Comparison of ENCODE assay signal across 8 cellular contexts in genomic region chr5:134905246-134905996, GRCh38. TPM values are rescaled to one million over a fixed set of nuclear protein-coding genes. Genes with fewer than 3 reads are reported as not detected.
A peak's percentile ranks its signal among the peaks of the same experiment; 100 is the strongest.
DNase-seq lines count a peak whose midpoint lies in the region; ATAC-seq and TF ChIP-seq lines count a peak whose summit lies in the region.

No MANE protein-coding gene starts in this region.

- no peak for TF ChIP-seq POLR2A in testis (IDR thresholded peaks at IDR 0.05)

- no peaks in the 10 kb centered on the region for H3K36me3 ChIP-seq in testis (ENCODE audit: low read depth, missing control alignments)

- H3K4me1 ChIP-seq in testis: no peaks in the 10 kb centered on the region

- DNase-seq in DMS79 (lab: John Stamatoyannopoulos, UW): peak; percentile 31
- peak; percentile 79 for DNase-seq in Jurkat, Clone E6-1 (ENCODE audit: low read depth, low spot score)
- DNase-seq in SHP77 (lab: John Stamatoyannopoulos, UW): peak; percentile 54 to 64
- peak; percentile 22 for DNase-seq in activated gamma-delta T cell treated with anti-CD3 and anti-CD28 coated beads, Interleukin-2, amount 50 U/mL, for 16 hours (ENCODE audit: low read depth)
- DNase-seq in foreskin melanocyte: peak; percentile 77
- DNase-seq in non-pigmented ciliary epithelial cell (ENCODE audit: low read depth): peak; percentile 23
- peak; percentile 71 for DNase-seq in testis

- H3K4me3 ChIP-seq in Jurkat, Clone E6-1 (ENCODE audit: low read length): peak overlapping the region; percentile 78
- H3K4me3 ChIP-seq in testis: peak overlapping the region; percentile 82 to 92

- peak; percentile 30 for ATAC-seq in GM21529 (IDR thresholded peaks at IDR 0.05; ENCODE audit: unreplicated experiment)

- TF ChIP-seq CTCF in testis (IDR thresholded peaks at IDR 0.05): peak; percentile 76 to 80 (median 76)

- H3K27me3 ChIP-seq in testis: no peaks in the 10 kb centered on the region

- H3K9me3 ChIP-seq in testis: no peaks in the 10 kb centered on the region

- peak overlapping the region; percentile 94 to 99 for H3K27ac ChIP-seq in testis

- 1% methylated on average over 30 to 34 of the region's 54 CpGs for WGBS in testis, 2 donors

- intact Hi-C loops in testis (cut with DNase I; ENCODE audit: low total_unique reads): no loop called here

RNA-seq across cellular contexts. Expression of gene PCBD2, which starts 0.5 kb away (rescaled TPM):
- 16.0 TPM for polyA plus RNA-seq in Jurkat, Clone E6-1 (2012; ENCODE audit: insufficient read depth, insufficient read length)
- 10 to 100 TPM; 13.4 to 17.6 TPM for total RNA-seq in testis
- 5.9 TPM for polyA plus RNA-seq in testis (ENCODE audit: insufficient read depth, low read depth, low replicate concordance)

RNA-seq across cellular contexts. Expression of gene TXNDC15, which starts 31.2 kb away (rescaled TPM):
- 37.0 TPM for polyA plus RNA-seq in Jurkat, Clone E6-1 (2012; ENCODE audit: insufficient read depth, insufficient read length)
- total RNA-seq in testis: 10 to 100 TPM; 47.8 to 68.1 TPM
- 64.2 TPM for polyA plus RNA-seq in testis (ENCODE audit: insufficient read depth, low read depth, low replicate concordance)

RNA-seq across cellular contexts. Expression of gene C5orf24, which starts 59.7 kb away (rescaled TPM):
- polyA plus RNA-seq in Jurkat, Clone E6-1 (2012; ENCODE audit: insufficient read depth, insufficient read length): 53.3 TPM
- 10 to 100 TPM; 48.1 to 53.6 TPM for total RNA-seq in testis
- polyA plus RNA-seq in testis (ENCODE audit: insufficient read depth, low read depth, low replicate concordance): 34.6 TPM

Comparison
In these comparisons a context has a peak if more than half of its experiments do, and no peak if none do; other contexts are left out.
1. Peak in every context shown above with its lines: DNase-seq, ATAC-seq, H3K4me3 ChIP-seq and H3K27ac ChIP-seq.
2. DNase-seq: peak in every context shown above with its lines; median percentile 79 in Jurkat, Clone E6-1; 77 in foreskin melanocyte; 71 in testis; 59 in SHP77; 31 in DMS79; 23 in non-pigmented ciliary epithelial cell; 22 in activated gamma-delta T cell treated with anti-CD3 and anti-CD28 coated beads, Interleukin-2, amount 50 U/mL, for 16 hours.